8 cellular contexts compared by ENCODE assay signal in genomic region chr19:15222738-15223648, GRCh38. TPM values are rescaled to one million over a fixed set of nuclear protein-coding genes. Genes with fewer than 3 reads are reported as not detected.
DNase-seq lines count a peak whose midpoint lies in the region; ATAC-seq and TF ChIP-seq lines count a peak whose summit lies in the region.

No MANE protein-coding gene starts in this region.

- peaks cover 6% of the 10 kb centered on the region in 2 donors for H3K4me1 ChIP-seq in ascending aorta
- no peaks in the 10 kb centered on the region for H3K4me1 ChIP-seq in right cardiac atrium (ENCODE audit: control insufficient read depth, insufficient read depth, low read length)
- H3K4me1 ChIP-seq in prostate gland (replicated peaks), result peaks cover 4% of the 10 kb centered on the region
- H3K4me1 ChIP-seq in urinary bladder (ENCODE audit: insufficient read depth), result no peaks in the 10 kb centered on the region

- ATAC-seq in HG02642 (IDR thresholded peaks at IDR 0.05; ENCODE audit: poor library complexity, unreplicated experiment), result peak; percentile 88
- ATAC-seq in right cardiac atrium, result peak; percentile 97 to 98

- peak; percentile 97 for DNase-seq in EL
- DNase-seq in NCI-H1694 treated with DMSO at 0.1 percent for 48 hours (lab: John Stamatoyannopoulos, UW), result peak; percentile 91
- peak; percentile 42 for DNase-seq in T-helper 9 cell
- peak; percentile 73 to 96 for DNase-seq in ascending aorta (ENCODE audit: low spot score in 2 of 2)
- DNase-seq in right cardiac atrium, result peak; percentile 95 to 98 (median 97)
- peak; percentile 86 for DNase-seq in prostate gland (ENCODE audit: low spot score)

- peak overlapping the region; percentile 62 to 75 for H3K27ac ChIP-seq in ascending aorta
- peak overlapping the region; percentile 10 for H3K27ac ChIP-seq in right cardiac atrium (ENCODE audit: low read length)
- H3K27ac ChIP-seq in prostate gland, result peak overlapping the region in 1 of 2 donors; percentile 53
- H3K27ac ChIP-seq in urinary bladder (ENCODE audit: low read depth), result no peak overlapping the region

- H3K27me3 ChIP-seq in ascending aorta, result no peaks in the 10 kb centered on the region
- no peaks in the 10 kb centered on the region for H3K27me3 ChIP-seq in right cardiac atrium (ENCODE audit: control insufficient read depth, insufficient read depth)
- no peaks in the 10 kb centered on the region for H3K27me3 ChIP-seq in prostate gland (replicated peaks; ENCODE audit: insufficient read depth)

- H3K36me3 ChIP-seq in ascending aorta (no peaks in the 10 kb centered on the region), prostate gland (no peaks in the 10 kb centered on the region), urinary bladder (ENCODE audit: insufficient read depth) (no peaks in the 10 kb centered on the region)

- H3K9me3 ChIP-seq in ascending aorta (no peaks in the 10 kb centered on the region), right cardiac atrium (ENCODE audit: control insufficient read depth, low read length) (no peaks in the 10 kb centered on the region), prostate gland (no peaks in the 10 kb centered on the region)

- no peak for TF ChIP-seq POLR2A in prostate gland (IDR thresholded peaks at IDR 0.05)

- peak overlapping the region; percentile 64 to 82 for H3K4me3 ChIP-seq in ascending aorta
- peak overlapping the region; percentile 68 for H3K4me3 ChIP-seq in right cardiac atrium (ENCODE audit: low read length)
- peak overlapping the region; percentile 38 to 52 for H3K4me3 ChIP-seq in prostate gland
- H3K4me3 ChIP-seq in urinary bladder (ENCODE audit: low read depth, low read length), result peak overlapping the region; percentile 46

- under 1% methylated on average over 48 of the region's 48 CpGs for WGBS in right cardiac atrium
- 2% methylated on average over 48 of the region's 48 CpGs for WGBS in prostate gland
- WGBS in urinary bladder, result 1% methylated on average over 48 of the region's 48 CpGs

- intact Hi-C loops in ascending aorta (cut with DNase I), result loop anchor here (1.0 kb wide), 1 partner anchor 23 kb away; no protein-coding TSS in a partner anchor
- intact Hi-C loops in right cardiac atrium (cut with DNase I), result no loop called here
- intact Hi-C loops in prostate gland (cut with DNase I), result no loop called here

- TF ChIP-seq CTCF in ascending aorta (IDR thresholded peaks at IDR 0.05), result no peak
- no peak for TF ChIP-seq CTCF in prostate gland (IDR thresholded peaks at IDR 0.05)

RNA-seq across cellular contexts. Expression of gene EPHX3, which starts 9.3 kb away (rescaled TPM):
- total RNA-seq in ascending aorta (not detected), right cardiac atrium (under 1 TPM in 2 of 4 donors, not detected in 2; 0.11 to 0.17 TPM), prostate gland (1 to 10 TPM; 1.4 to 1.6 TPM), urinary bladder (0.74 TPM)
- polyA plus RNA-seq in right cardiac atrium (0.09 TPM), urinary bladder (1.6 TPM)

RNA-seq across cellular contexts. Expression of gene NOTCH3, which starts 22.2 kb away (rescaled TPM):
- total RNA-seq in ascending aorta (524 TPM), right cardiac atrium (10 to 100 TPM; 11.3 to 22.1 (median 17.2) TPM), prostate gland (10 to 100 TPM; 31.8 to 48.0 TPM), urinary bladder (53.6 TPM)
- polyA plus RNA-seq in right cardiac atrium (10.9 TPM), urinary bladder (35.9 TPM)

Comparison
In these comparisons a context has a peak if more than half of its experiments do, and no peak if none do; other contexts are left out.
1. DNase-seq: peak in every context shown above with its lines; median percentile 97 in EL; 97 in right cardiac atrium; 91 in NCI-H1694 treated with DMSO at 0.1 percent for 48 hours; 86 in prostate gland; 84 in ascending aorta; 42 in T-helper 9 cell.